1 cellular context compared by ENCODE assay signal in the genomic region with DNA sequence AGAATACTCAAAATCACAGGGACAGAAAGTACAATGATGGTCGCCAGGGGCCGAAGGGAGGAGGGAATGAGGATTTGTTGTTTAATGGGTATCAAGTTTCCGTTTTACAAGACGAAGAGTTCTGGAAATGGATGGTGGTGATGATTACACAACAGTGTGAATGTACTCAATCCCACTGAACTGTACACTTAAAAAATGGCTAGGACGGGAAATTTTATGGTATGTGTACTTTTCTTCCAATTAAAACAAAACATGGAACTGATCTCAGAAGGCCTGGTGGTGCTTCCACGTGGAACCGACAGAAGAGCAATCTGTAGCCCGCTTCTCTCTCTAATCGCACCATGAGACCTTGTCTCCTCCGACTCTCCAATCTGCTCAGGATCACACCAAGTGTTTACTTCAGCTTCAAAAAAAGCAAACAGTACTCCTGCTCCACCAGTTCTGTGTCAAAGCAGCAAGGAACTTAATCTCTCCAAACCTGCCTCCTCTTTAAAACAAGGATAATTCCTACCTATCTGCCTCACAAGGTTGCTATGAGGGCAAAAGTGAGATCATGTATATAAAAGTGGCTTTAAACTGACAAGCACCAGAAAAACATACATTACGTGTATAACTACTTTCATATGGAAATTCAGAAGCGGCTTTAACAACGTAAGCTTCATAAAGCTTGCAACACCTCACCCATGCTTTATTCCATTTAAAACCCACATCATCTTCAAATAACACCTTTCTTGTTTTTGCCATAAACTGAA.
TF ChIP-seq lines count a peak whose summit lies in the region.

No MANE protein-coding gene starts in this region.

TF ChIP-seq in HEK293, 187 proteins besides CTCF, POLR2A, EP300 and RAD21 (continued from another document and continues in another):
- TF ChIP-seq, protein P1, sequence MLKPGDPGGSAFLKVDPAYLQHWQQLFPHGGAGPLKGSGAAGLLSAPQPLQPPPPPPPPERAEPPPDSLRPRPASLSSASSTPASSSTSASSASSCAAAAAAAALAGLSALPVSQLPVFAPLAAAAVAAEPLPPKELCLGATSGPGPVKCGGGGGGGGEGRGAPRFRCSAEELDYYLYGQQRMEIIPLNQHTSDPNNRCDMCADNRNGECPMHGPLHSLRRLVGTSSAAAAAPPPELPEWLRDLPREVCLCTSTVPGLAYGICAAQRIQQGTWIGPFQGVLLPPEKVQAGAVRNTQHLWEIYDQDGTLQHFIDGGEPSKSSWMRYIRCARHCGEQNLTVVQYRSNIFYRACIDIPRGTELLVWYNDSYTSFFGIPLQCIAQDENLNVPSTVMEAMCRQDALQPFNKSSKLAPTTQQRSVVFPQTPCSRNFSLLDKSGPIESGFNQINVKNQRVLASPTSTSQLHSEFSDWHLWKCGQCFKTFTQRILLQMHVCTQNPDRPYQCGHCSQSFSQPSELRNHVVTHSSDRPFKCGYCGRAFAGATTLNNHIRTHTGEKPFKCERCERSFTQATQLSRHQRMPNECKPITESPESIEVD (tag by site-specific recombination; IDR thresholded peaks at IDR 0.05), result peak; percentile 88
- TF ChIP-seq ZNF146 (tag by site-specific recombination; IDR thresholded peaks at IDR 0.05), result no peak
- peak; percentile 60 for TF ChIP-seq IKZF3 (tag by site-specific recombination; IDR thresholded peaks at IDR 0.05)
- TF ChIP-seq HOXD13 (CRISPR knock-in tag; IDR thresholded peaks at IDR 0.05; ENCODE audit: borderline replicate concordance), result no peak
- TF ChIP-seq, protein P2, sequence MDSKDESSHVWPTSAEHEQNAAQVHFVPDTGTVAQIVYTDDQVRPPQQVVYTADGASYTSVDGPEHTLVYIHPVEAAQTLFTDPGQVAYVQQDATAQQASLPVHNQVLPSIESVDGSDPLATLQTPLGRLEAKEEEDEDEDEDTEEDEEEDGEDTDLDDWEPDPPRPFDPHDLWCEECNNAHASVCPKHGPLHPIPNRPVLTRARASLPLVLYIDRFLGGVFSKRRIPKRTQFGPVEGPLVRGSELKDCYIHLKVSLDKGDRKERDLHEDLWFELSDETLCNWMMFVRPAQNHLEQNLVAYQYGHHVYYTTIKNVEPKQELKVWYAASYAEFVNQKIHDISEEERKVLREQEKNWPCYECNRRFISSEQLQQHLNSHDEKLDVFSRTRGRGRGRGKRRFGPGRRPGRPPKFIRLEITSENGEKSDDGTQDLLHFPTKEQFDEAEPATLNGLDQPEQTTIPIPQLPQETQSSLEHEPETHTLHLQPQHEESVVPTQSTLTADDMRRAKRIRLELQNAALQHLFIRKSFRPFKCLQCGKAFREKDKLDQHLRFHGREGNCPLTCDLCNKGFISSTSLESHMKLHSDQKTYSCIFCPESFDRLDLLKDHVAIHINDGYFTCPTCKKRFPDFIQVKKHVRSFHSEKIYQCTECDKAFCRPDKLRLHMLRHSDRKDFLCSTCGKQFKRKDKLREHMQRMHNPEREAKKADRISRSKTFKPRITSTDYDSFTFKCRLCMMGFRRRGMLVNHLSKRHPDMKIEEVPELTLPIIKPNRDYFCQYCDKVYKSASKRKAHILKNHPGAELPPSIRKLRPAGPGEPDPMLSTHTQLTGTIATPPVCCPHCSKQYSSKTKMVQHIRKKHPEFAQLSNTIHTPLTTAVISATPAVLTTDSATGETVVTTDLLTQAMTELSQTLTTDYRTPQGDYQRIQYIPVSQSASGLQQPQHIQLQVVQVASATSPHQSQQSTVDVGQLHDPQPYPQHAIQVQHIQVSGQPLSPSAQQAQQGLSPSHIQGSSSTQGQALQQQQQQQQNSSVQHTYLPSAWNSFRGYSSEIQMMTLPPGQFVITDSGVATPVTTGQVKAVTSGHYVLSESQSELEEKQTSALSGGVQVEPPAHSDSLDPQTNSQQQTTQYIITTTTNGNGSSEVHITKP (tag by site-specific recombination; IDR thresholded peaks at IDR 0.05), result peak; percentile 22; the same call in 1 of the 2 replicates
- TF ChIP-seq HOXC10 (CRISPR knock-in tag; IDR thresholded peaks at IDR 0.05), result no peak
- peak; percentile 50; the same call in 1 of the 2 replicates for TF ChIP-seq GFI1B (tag by site-specific recombination; IDR thresholded peaks at IDR 0.05)
- no peak for TF ChIP-seq ZNF621 (tag by site-specific recombination; IDR thresholded peaks at IDR 0.05)
- TF ChIP-seq ZNF843 (tag by site-specific recombination; IDR thresholded peaks at IDR 0.05), result peak; percentile 67; the same call in 1 of the 2 replicates
- TF ChIP-seq MZF1 (tag by site-specific recombination; IDR thresholded peaks at IDR 0.05; ENCODE audit: borderline replicate concordance), result peak; percentile 97
- TF ChIP-seq, protein P3, sequence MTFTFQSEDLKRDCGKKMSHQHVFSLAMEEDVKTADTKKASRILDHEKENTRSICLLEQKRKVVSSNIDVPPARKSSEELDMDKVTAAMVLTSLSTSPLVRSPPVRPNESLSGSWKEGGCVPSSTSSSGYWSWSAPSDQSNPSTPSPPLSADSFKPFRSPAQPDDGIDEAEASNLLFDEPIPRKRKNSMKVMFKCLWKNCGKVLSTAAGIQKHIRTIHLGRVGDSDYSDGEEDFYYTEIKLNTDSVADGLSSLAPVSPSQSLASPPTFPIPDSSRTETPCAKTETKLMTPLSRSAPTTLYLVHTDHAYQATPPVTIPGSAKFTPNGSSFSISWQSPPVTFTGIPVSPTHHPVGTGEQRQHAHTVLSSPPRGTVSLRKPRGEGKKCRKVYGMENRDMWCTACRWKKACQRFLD (tag by site-specific recombination; IDR thresholded peaks at IDR 0.05), result no peak
- no peak for TF ChIP-seq ZNF626 (tag by site-specific recombination; IDR thresholded peaks at IDR 0.05)
- no peak for TF ChIP-seq ZNF426 (tag by site-specific recombination; IDR thresholded peaks at IDR 0.05)
- peak; percentile 82 for TF ChIP-seq ZBTB20 (tag by site-specific recombination; IDR thresholded peaks at IDR 0.05)
- 0 out of 2 replicates have a peak, but pooled peaks have one; percentile 20 for TF ChIP-seq ZNF24 (tag by site-specific recombination; IDR thresholded peaks at IDR 0.05)
- peak; percentile 59 for TF ChIP-seq ZNF366 (tag by site-specific recombination; conservative IDR thresholded peaks at IDR 0.05)
- no peak for TF ChIP-seq ZNF335 (tag by site-specific recombination; conservative IDR thresholded peaks at IDR 0.05)
- no peak; the same call in none of the 2 replicates for TF ChIP-seq ZBTB17 (tag by site-specific recombination; IDR thresholded peaks at IDR 0.05)
- TF ChIP-seq ZNF174 (tag by site-specific recombination; IDR thresholded peaks at IDR 0.05), result no peak
- TF ChIP-seq, protein P4, sequence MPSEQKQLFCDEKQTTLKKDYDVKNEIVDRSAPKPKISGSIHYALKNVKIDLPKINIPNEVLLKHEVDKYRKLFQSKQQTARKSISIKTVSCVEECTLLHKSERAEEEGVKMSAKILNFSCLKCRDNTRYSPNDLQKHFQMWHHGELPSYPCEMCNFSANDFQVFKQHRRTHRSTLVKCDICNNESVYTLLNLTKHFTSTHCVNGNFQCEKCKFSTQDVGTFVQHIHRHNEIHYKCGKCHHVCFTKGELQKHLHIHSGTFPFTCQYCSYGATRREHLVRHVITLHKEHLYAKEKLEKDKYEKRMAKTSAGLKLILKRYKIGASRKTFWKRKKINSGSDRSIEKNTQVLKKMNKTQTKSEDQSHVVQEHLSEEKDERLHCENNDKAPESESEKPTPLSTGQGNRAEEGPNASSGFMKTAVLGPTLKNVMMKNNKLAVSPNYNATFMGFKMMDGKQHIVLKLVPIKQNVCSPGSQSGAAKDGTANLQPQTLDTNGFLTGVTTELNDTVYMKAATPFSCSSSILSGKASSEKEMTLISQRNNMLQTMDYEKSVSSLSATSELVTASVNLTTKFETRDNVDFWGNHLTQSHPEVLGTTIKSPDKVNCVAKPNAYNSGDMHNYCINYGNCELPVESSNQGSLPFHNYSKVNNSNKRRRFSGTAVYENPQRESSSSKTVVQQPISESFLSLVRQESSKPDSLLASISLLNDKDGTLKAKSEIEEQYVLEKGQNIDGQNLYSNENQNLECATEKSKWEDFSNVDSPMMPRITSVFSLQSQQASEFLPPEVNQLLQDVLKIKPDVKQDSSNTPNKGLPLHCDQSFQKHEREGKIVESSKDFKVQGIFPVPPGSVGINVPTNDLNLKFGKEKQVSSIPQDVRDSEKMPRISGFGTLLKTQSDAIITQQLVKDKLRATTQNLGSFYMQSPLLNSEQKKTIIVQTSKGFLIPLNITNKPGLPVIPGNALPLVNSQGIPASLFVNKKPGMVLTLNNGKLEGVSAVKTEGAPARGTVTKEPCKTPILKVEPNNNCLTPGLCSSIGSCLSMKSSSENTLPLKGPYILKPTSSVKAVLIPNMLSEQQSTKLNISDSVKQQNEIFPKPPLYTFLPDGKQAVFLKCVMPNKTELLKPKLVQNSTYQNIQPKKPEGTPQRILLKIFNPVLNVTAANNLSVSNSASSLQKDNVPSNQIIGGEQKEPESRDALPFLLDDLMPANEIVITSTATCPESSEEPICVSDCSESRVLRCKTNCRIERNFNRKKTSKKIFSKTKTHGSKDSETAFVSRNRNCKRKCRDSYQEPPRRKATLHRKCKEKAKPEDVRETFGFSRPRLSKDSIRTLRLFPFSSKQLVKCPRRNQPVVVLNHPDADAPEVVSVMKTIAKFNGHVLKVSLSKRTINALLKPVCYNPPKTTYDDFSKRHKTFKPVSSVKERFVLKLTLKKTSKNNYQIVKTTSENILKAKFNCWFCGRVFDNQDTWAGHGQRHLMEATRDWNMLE (tag by site-specific recombination; conservative IDR thresholded peaks at IDR 0.05; ENCODE audit: low read depth), result 0 out of 2 replicates have a peak, but pooled peaks have one; percentile 12
- TF ChIP-seq, protein P5, sequence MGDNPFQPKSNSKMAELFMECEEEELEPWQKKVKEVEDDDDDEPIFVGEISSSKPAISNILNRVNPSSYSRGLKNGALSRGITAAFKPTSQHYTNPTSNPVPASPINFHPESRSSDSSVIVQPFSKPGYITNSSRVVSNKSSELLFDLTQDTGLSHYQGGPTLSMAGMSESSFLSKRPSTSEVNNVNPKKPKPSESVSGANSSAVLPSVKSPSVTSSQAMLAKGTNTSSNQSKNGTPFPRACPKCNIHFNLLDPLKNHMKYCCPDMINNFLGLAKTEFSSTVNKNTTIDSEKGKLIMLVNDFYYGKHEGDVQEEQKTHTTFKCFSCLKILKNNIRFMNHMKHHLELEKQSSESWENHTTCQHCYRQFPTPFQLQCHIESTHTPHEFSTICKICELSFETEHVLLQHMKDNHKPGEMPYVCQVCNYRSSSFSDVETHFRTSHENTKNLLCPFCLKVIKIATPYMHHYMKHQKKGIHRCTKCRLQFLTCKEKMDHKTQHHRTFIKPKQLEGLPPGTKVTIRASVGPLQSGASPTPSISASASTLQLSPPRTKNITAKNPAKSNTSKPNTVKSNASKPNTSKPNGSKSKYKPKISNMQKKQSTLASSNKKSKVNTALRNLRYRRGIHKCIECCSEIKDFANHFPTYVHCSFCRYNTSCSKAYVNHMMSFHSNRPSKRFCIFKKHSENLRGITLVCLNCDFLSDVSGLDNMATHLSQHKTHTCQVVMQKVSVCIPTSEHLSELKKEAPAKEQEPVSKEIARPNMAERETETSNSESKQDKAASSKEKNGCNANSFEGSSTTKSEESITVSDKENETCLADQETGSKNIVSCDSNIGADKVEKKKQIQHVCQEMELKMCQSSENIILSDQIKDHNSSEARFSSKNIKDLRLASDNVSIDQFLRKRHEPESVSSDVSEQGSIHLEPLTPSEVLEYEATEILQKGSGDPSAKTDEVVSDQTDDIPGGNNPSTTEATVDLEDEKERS (tag by site-specific recombination; IDR thresholded peaks at IDR 0.05), result no peak
- TF ChIP-seq ZNF133 (tag by site-specific recombination; IDR thresholded peaks at IDR 0.05), result no peak
- TF ChIP-seq ZNF596 (tag by site-specific recombination; IDR thresholded peaks at IDR 0.05), result peak; percentile 87
- peak; percentile 55 for TF ChIP-seq SP7 (tag by site-specific recombination; IDR thresholded peaks at IDR 0.05)
- TF ChIP-seq ZNF239 (tag by site-specific recombination; IDR thresholded peaks at IDR 0.05), result no peak
- TF ChIP-seq ZNF792 (tag by site-specific recombination; IDR thresholded peaks at IDR 0.05), result 0 out of 2 replicates have a peak, but pooled peaks have one; percentile 63
- no peak for TF ChIP-seq ZNF223 (tag by site-specific recombination; IDR thresholded peaks at IDR 0.05)
- TF ChIP-seq ZNF629 (tag by site-specific recombination; IDR thresholded peaks at IDR 0.05), result peak; percentile 68
- no peak for TF ChIP-seq ZNF501 (tag by site-specific recombination; IDR thresholded peaks at IDR 0.05)
- TF ChIP-seq ZIC2 (tag by site-specific recombination; IDR thresholded peaks at IDR 0.05), result no peak
- TF ChIP-seq, protein P6, sequence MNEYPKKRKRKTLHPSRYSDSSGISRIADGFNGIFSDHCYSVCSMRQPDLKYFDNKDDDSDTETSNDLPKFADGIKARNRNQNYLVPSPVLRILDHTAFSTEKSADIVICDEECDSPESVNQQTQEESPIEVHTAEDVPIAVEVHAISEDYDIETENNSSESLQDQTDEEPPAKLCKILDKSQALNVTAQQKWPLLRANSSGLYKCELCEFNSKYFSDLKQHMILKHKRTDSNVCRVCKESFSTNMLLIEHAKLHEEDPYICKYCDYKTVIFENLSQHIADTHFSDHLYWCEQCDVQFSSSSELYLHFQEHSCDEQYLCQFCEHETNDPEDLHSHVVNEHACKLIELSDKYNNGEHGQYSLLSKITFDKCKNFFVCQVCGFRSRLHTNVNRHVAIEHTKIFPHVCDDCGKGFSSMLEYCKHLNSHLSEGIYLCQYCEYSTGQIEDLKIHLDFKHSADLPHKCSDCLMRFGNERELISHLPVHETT (tag by site-specific recombination; IDR thresholded peaks at IDR 0.05), result peak; percentile 34; the same call in 1 of the 2 replicates
- no peak for TF ChIP-seq ZNF416 (tag by site-specific recombination; IDR thresholded peaks at IDR 0.05)
- TF ChIP-seq ZBTB7A (tag by site-specific recombination; IDR thresholded peaks at IDR 0.05; ENCODE audit: low read depth), result no peak
- TF ChIP-seq ZNF600 (tag by site-specific recombination; IDR thresholded peaks at IDR 0.05), result peak; percentile 91
- TF ChIP-seq ZSCAN30 (tag by site-specific recombination; IDR thresholded peaks at IDR 0.05), result peak; percentile 76
- peak; percentile 18; the same call in 1 of the 2 replicates for TF ChIP-seq KLF10 (tag by site-specific recombination; IDR thresholded peaks at IDR 0.05)
- TF ChIP-seq, protein P7, sequence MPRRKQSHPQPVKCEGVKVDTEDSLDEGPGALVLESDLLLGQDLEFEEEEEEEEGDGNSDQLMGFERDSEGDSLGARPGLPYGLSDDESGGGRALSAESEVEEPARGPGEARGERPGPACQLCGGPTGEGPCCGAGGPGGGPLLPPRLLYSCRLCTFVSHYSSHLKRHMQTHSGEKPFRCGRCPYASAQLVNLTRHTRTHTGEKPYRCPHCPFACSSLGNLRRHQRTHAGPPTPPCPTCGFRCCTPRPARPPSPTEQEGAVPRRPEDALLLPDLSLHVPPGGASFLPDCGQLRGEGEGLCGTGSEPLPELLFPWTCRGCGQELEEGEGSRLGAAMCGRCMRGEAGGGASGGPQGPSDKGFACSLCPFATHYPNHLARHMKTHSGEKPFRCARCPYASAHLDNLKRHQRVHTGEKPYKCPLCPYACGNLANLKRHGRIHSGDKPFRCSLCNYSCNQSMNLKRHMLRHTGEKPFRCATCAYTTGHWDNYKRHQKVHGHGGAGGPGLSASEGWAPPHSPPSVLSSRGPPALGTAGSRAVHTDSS (tag by site-specific recombination; IDR thresholded peaks at IDR 0.05), result peak; percentile 4; the same call in 1 of the 2 replicates
- no peak for TF ChIP-seq ZNF433 (tag by site-specific recombination; IDR thresholded peaks at IDR 0.05; ENCODE audit: low read depth)
- peak; percentile 48; the same call in 1 of the 2 replicates for TF ChIP-seq ZEB2 (tag by site-specific recombination; IDR thresholded peaks at IDR 0.05)
- no peak for TF ChIP-seq ZNF423 (tag by site-specific recombination; IDR thresholded peaks at IDR 0.05)
- TF ChIP-seq ZNF274 (IDR thresholded peaks at IDR 0.05; ENCODE audit: low read length), result no peak
- no peak for TF ChIP-seq ZNF274 (tag by site-specific recombination; IDR thresholded peaks at IDR 0.05; ENCODE audit: borderline replicate concordance)
- TF ChIP-seq GLI2 (tag by site-specific recombination; IDR thresholded peaks at IDR 0.05; ENCODE audit: borderline replicate concordance, low read depth), result peak; percentile 35; the same call in 1 of the 2 replicates
- TF ChIP-seq ZNF785 (tag by site-specific recombination; IDR thresholded peaks at IDR 0.05), result no peak
